ENCODE assay signal across 3 cellular contexts in the genomic region with DNA sequence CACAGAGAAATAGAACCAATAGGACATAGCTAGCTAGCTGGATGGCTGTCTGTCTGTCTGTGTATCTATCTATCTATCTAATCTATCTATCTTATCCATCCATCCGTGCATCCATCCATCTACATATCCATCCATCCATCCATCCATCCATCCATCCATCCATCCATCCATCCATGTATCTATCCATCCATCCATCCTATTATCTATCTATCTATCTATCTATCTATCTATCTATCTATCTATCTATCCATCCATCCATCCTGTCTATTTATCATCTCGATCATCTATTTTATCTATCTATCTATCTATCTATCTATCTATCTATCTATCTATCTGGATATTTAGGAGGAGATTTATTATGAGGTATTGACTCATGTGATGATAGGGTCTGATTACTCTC.
TF ChIP-seq lines count a peak whose summit lies in the region.

No MANE protein-coding gene starts in this region.

TF ChIP-seq in HEK293, 187 proteins besides CTCF, POLR2A, EP300 and RAD21:
- no peak for TF ChIP-seq ZNF639 (tag by site-specific recombination; IDR thresholded peaks at IDR 0.05)
- TF ChIP-seq, protein P1, sequence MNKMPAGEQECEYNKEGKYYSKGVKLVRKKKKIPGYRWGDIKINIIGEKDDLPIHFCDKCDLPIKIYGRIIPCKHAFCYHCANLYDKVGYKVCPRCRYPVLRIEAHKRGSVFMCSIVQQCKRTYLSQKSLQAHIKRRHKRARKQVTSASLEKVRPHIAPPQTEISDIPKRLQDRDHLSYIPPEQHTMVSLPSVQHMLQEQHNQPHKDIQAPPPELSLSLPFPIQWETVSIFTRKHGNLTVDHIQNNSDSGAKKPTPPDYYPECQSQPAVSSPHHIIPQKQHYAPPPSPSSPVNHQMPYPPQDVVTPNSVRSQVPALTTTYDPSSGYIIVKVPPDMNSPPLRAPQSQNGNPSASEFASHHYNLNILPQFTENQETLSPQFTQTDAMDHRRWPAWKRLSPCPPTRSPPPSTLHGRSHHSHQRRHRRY (tag by site-specific recombination; IDR thresholded peaks at IDR 0.05): no peak
- TF ChIP-seq SP7 (tag by site-specific recombination; IDR thresholded peaks at IDR 0.05): no peak
- peak; percentile 85 for TF ChIP-seq ZNF366 (tag by site-specific recombination; conservative IDR thresholded peaks at IDR 0.05)
- no peak for TF ChIP-seq ZNF416 (tag by site-specific recombination; IDR thresholded peaks at IDR 0.05)
- no peak for TF ChIP-seq SCRT1 (tag by site-specific recombination; IDR thresholded peaks at IDR 0.05; ENCODE audit: borderline replicate concordance)
- no peak for TF ChIP-seq ZNF580 (tag by site-specific recombination; IDR thresholded peaks at IDR 0.05)
- no peak for TF ChIP-seq ZNF19 (tag by site-specific recombination; IDR thresholded peaks at IDR 0.05; ENCODE audit: low read depth)
- TF ChIP-seq, protein P2, sequence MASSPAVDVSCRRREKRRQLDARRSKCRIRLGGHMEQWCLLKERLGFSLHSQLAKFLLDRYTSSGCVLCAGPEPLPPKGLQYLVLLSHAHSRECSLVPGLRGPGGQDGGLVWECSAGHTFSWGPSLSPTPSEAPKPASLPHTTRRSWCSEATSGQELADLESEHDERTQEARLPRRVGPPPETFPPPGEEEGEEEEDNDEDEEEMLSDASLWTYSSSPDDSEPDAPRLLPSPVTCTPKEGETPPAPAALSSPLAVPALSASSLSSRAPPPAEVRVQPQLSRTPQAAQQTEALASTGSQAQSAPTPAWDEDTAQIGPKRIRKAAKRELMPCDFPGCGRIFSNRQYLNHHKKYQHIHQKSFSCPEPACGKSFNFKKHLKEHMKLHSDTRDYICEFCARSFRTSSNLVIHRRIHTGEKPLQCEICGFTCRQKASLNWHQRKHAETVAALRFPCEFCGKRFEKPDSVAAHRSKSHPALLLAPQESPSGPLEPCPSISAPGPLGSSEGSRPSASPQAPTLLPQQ (tag by site-specific recombination; IDR thresholded peaks at IDR 0.05): no peak
- no peak for TF ChIP-seq ZNF114 (tag by site-specific recombination; IDR thresholded peaks at IDR 0.05)
- no peak for TF ChIP-seq ZNF521 (tag by site-specific recombination; IDR thresholded peaks at IDR 0.05)
- 0 out of 2 replicates have a peak, but pooled peaks have one; percentile 34 for TF ChIP-seq ZBTB17 (tag by site-specific recombination; IDR thresholded peaks at IDR 0.05)

TF ChIP-seq in K562, 482 proteins besides CTCF, POLR2A, EP300 and RAD21:
- TF ChIP-seq, protein P3, sequence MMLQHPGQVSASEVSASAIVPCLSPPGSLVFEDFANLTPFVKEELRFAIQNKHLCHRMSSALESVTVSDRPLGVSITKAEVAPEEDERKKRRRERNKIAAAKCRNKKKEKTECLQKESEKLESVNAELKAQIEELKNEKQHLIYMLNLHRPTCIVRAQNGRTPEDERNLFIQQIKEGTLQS (IDR thresholded peaks at IDR 0.05): no peak
- TF ChIP-seq, protein P3 (CRISPR knock-in tag; conservative IDR thresholded peaks at IDR 0.05): no peak
- TF ChIP-seq DACH1 (IDR thresholded peaks at IDR 0.05; ENCODE audit: partially characterized antibody): peak; percentile 92
- TF ChIP-seq, protein P4, sequence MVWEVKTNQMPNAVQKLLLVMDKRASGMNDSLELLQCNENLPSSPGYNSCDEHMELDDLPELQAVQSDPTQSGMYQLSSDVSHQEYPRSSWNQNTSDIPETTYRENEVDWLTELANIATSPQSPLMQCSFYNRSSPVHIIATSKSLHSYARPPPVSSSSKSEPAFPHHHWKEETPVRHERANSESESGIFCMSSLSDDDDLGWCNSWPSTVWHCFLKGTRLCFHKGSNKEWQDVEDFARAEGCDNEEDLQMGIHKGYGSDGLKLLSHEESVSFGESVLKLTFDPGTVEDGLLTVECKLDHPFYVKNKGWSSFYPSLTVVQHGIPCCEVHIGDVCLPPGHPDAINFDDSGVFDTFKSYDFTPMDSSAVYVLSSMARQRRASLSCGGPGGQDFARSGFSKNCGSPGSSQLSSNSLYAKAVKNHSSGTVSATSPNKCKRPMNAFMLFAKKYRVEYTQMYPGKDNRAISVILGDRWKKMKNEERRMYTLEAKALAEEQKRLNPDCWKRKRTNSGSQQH (CRISPR knock-in tag; IDR thresholded peaks at IDR 0.05): no peak
- TF ChIP-seq MTA1 (IDR thresholded peaks at IDR 0.05; ENCODE audit: borderline replicate concordance): 0 out of 2 replicates have a peak, but pooled peaks have one; percentile 22
- TF ChIP-seq, protein P5, sequence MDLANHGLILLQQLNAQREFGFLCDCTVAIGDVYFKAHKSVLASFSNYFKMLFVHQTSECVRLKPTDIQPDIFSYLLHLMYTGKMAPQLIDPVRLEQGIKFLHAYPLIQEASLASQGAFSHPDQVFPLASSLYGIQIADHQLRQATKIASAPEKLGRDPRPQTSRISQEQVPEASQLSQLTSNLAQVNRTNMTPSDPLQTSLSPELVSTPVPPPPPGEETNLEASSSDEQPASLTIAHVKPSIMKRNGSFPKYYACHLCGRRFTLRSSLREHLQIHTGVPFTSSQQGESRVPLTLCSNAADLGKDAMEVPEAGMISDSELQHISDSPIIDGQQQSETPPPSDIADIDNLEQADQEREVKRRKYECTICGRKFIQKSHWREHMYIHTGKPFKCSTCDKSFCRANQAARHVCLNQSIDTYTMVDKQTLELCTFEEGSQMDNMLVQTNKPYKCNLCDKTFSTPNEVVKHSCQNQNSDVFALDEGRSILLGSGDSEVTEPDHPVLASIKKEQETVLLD (IDR thresholded peaks at IDR 0.05): peak; percentile 69; the same call in 1 of the 2 replicates
- TF ChIP-seq GATAD2B (IDR thresholded peaks at IDR 0.05; ENCODE audit: borderline replicate concordance): 0 out of 2 replicates have a peak, but pooled peaks have one; percentile 34
TF ChIP-seq in K562: peak in this region for 4.

TF ChIP-seq in H1, 55 proteins besides CTCF, POLR2A, EP300 and RAD21:
- TF ChIP-seq TEAD4 (IDR thresholded peaks at IDR 0.05; ENCODE audit: low read depth, low read length): no peak
- TF ChIP-seq GABPA (IDR thresholded peaks at IDR 0.05; ENCODE audit: borderline replicate concordance, insufficient read depth, low read length): no peak
- TF ChIP-seq CBX5 (IDR thresholded peaks at IDR 0.05; ENCODE audit: low read depth, low read length): no peak
- no peak for TF ChIP-seq TCF12 (IDR thresholded peaks at IDR 0.05; ENCODE audit: low read depth, low read length)
- no peak for TF ChIP-seq RNF2 (IDR thresholded peaks at IDR 0.05; ENCODE audit: borderline replicate concordance, low read depth, low read length, missing control alignments, poor library complexity, severe bottlenecking)
- TF ChIP-seq HDAC2 (IDR thresholded peaks at IDR 0.05; ENCODE audit: borderline replicate concordance in 1 of 2, low read depth in 2 of 2, low read length in 2 of 2): no peak
- TF ChIP-seq, protein P3 (IDR thresholded peaks at IDR 0.05; ENCODE audit: insufficient read depth, low read depth, low read length): no peak
- TF ChIP-seq CHD2 (IDR thresholded peaks at IDR 0.05; ENCODE audit: low read length): no peak
